In the genomic region with DNA sequence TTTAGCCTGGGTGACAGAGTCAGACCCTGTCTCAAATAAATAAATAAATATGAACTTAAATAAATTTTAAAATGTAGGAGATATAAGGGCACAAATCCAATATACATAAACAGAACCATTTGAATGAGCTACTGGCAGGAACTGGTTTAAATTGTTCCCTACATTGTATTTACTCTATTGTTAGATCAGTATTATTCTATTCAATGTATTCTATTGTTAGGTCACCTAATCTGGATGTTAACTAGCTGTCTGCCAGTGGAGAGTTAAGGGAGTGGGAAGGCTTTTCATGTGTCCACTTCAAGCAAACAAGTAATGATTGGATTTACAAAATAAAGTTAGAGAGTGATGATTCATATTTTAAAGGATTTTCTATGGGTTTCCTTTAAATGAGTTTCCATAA, we compare ENCODE assay signal across 20 cellular contexts.
"Had no signal": no experiment of that assay in that cellular context is flagged by ENCODE, and none has a peak within 500 bp of the region (broad histone marks: within the 10 kb centered on the region; RNA-seq: fewer than 3 reads in every experiment).

No MANE protein-coding gene starts in this region.

- DNase-seq: stimulated activated CD4-positive, alpha-beta T cell treated with anti-CD3 and anti-CD28 coated beads, Interleukin-2, amount 100 ng/mL, for 48 hours; stimulated activated CD4-positive, alpha-beta T cell treated with anti-CD3 and anti-CD28 coated beads, Interleukin-4, amount 100 ng/mL, for 1 hour; stimulated activated CD4-positive, alpha-beta T cell treated with anti-CD3 and anti-CD28 coated beads, Interleukin-4, amount 100 ng/mL, for 24 hours; stimulated activated CD4-positive, alpha-beta T cell treated with anti-CD3 and anti-CD28 coated beads, Interleukin-4, amount 100 ng/mL, for 4 hours; stimulated activated CD8-positive, alpha-beta memory T cell treated with anti-CD3 and anti-CD28 coated beads, Interleukin-4, amount 100 ng/mL, for 48 hours; stimulated activated naive B cell treated with anti-CD40 and anti-IgM and Interleukin-4, amounts not matched to agents 10 μg/mL and 1 μg/mL and 100 μg/mL, for 72 hours; stimulated activated naive CD4-positive, alpha-beta T cell; stimulated activated naive CD4-positive, alpha-beta T cell treated with Interleukin-2 at 50 U/mL for 16 hours; stimulated activated naive CD8-positive, alpha-beta T cell treated with anti-CD3 and anti-CD28 coated beads, Interleukin-15, amount 100 ng/mL, for 72 hours; stimulated activated naive CD8-positive, alpha-beta T cell treated with anti-CD3 and anti-CD28 coated beads, Interleukin-15, Interleukin-2, amounts not matched to agents 100 U/mL and 50 U/mL, for 24 hours; stomach; substantia nigra; testis; thyroid gland; tibial artery; transverse colon; trophoblast cell; upper lobe of left lung; upper lobe of right lung; uterus had no signal
